1 cellular context compared by ENCODE assay signal in the genomic region with DNA sequence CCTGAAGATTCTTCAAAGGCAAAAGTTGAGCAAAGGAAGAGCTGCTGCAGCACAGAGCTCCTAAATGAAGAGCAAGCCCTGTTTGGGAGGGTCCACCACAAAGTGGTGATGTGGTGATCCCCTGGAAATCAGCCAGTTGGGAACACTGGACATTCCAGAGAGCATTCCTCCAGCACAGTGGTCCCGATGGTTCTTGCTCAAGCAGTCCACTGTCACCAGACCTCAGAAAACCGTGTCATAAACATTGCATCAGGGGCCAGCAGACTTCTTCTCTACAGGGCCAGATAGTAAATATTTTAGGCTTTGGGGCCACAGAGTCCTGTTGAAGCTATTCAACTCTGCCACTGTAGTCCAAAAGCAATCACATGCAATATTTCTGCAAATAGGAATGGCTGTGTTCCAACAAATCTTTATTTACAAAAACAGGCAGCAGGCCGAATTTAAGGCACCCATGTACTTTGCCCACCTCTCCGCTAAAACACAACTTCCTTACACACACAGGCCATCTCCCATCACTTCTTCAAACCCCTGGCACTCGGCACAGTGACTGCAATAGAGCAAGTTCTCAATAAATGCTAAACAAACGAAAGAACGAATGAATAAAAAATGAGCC.
TF ChIP-seq lines count a peak whose summit lies in the region.

No MANE protein-coding gene starts in this region.

TF ChIP-seq in HepG2, 621 proteins besides CTCF, POLR2A, EP300 and RAD21 (continued from another document and continues in another):
- TF ChIP-seq, protein P1, sequence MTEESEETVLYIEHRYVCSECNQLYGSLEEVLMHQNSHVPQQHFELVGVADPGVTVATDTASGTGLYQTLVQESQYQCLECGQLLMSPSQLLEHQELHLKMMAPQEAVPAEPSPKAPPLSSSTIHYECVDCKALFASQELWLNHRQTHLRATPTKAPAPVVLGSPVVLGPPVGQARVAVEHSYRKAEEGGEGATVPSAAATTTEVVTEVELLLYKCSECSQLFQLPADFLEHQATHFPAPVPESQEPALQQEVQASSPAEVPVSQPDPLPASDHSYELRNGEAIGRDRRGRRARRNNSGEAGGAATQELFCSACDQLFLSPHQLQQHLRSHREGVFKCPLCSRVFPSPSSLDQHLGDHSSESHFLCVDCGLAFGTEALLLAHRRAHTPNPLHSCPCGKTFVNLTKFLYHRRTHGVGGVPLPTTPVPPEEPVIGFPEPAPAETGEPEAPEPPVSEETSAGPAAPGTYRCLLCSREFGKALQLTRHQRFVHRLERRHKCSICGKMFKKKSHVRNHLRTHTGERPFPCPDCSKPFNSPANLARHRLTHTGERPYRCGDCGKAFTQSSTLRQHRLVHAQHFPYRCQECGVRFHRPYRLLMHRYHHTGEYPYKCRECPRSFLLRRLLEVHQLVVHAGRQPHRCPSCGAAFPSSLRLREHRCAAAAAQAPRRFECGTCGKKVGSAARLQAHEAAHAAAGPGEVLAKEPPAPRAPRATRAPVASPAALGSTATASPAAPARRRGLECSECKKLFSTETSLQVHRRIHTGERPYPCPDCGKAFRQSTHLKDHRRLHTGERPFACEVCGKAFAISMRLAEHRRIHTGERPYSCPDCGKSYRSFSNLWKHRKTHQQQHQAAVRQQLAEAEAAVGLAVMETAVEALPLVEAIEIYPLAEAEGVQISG (CRISPR knock-in tag; IDR thresholded peaks at IDR 0.05): no peak
- TF ChIP-seq ZNF34 (CRISPR knock-in tag; IDR thresholded peaks at IDR 0.05; ENCODE audit: borderline replicate concordance) (no peak), FOSL2 (CRISPR knock-in tag; IDR thresholded peaks at IDR 0.05) (peak; percentile 20; the same call in 1 of the 2 replicates), REL (CRISPR knock-in tag; conservative IDR thresholded peaks at IDR 0.05) (no peak), XRCC5 (optimal IDR thresholded peaks at IDR 0.05; ENCODE audit: low read length) (no peak), ZNF615 (CRISPR knock-in tag; IDR thresholded peaks at IDR 0.05; ENCODE audit: borderline replicate concordance) (no peak), SOX5 (CRISPR knock-in tag; IDR thresholded peaks at IDR 0.05; ENCODE audit: borderline replicate concordance) (0 out of 2 replicates have a peak, but pooled peaks have one; percentile 17), KDM2A (CRISPR knock-in tag; IDR thresholded peaks at IDR 0.05; ENCODE audit: borderline replicate concordance, low read depth) (0 out of 2 replicates have a peak, but pooled peaks have one; percentile 17), ZNF33A (CRISPR knock-in tag; IDR thresholded peaks at IDR 0.05; ENCODE audit: borderline replicate concordance) (no peak), FOXK1 (CRISPR knock-in tag; IDR thresholded peaks at IDR 0.05; ENCODE audit: borderline replicate concordance, low read depth) (peak; percentile 46; the same call in 1 of the 2 replicates), ZNF746 (CRISPR knock-in tag; IDR thresholded peaks at IDR 0.05) (no peak), ZFX (CRISPR knock-in tag; IDR thresholded peaks at IDR 0.05; ENCODE audit: low read depth) (0 out of 2 replicates have a peak, but pooled peaks have one; percentile 5), TARDBP (CRISPR knock-in tag; IDR thresholded peaks at IDR 0.05) (0 out of 2 replicates have a peak, but pooled peaks have one; percentile 27), ZNF792 (CRISPR knock-in tag; IDR thresholded peaks at IDR 0.05) (no peak), RARG (CRISPR knock-in tag; IDR thresholded peaks at IDR 0.05; ENCODE audit: low read depth) (no peak), CEBPG (CRISPR knock-in tag; IDR thresholded peaks at IDR 0.05) (peak; percentile 77), TMF1 (CRISPR knock-in tag; IDR thresholded peaks at IDR 0.05; ENCODE audit: low read depth) (no peak), NR2C2 (CRISPR knock-in tag; IDR thresholded peaks at IDR 0.05; ENCODE audit: borderline replicate concordance) (0 out of 2 replicates have a peak, but pooled peaks have one; percentile 15), ZNF292 (CRISPR knock-in tag; IDR thresholded peaks at IDR 0.05; ENCODE audit: borderline replicate concordance, low read depth) (0 out of 2 replicates have a peak, but pooled peaks have one; percentile 19), NR1H2 (CRISPR knock-in tag; IDR thresholded peaks at IDR 0.05; ENCODE audit: borderline replicate concordance, low read depth) (no peak), ATM (IDR thresholded peaks at IDR 0.05; ENCODE audit: borderline replicate concordance) (no peak), KDM5B (CRISPR knock-in tag; IDR thresholded peaks at IDR 0.05; ENCODE audit: borderline replicate concordance) (no peak), ZNF644 (CRISPR knock-in tag; IDR thresholded peaks at IDR 0.05; ENCODE audit: low read depth) (peak; percentile 59; the same call in 1 of the 2 replicates), NCOR1 (IDR thresholded peaks at IDR 0.05; ENCODE audit: borderline replicate concordance, low read length) (peak; percentile 44; the same call in 1 of the 2 replicates), SIN3A (IDR thresholded peaks at IDR 0.05; ENCODE audit: borderline replicate concordance, low read depth, low read length) (no peak), ZNF329 (CRISPR knock-in tag; IDR thresholded peaks at IDR 0.05; ENCODE audit: low read depth) (no peak), ISL2 (CRISPR knock-in tag; IDR thresholded peaks at IDR 0.05) (no peak; the same call in 1 of the 2 replicates), ZNF138 (CRISPR knock-in tag; IDR thresholded peaks at IDR 0.05; ENCODE audit: low read depth) (no peak), ZMYM4 (CRISPR knock-in tag; IDR thresholded peaks at IDR 0.05) (0 out of 2 replicates have a peak, but pooled peaks have one; percentile 26), SP4 (CRISPR knock-in tag; IDR thresholded peaks at IDR 0.05) (no peak)
- TF ChIP-seq, protein P2, sequence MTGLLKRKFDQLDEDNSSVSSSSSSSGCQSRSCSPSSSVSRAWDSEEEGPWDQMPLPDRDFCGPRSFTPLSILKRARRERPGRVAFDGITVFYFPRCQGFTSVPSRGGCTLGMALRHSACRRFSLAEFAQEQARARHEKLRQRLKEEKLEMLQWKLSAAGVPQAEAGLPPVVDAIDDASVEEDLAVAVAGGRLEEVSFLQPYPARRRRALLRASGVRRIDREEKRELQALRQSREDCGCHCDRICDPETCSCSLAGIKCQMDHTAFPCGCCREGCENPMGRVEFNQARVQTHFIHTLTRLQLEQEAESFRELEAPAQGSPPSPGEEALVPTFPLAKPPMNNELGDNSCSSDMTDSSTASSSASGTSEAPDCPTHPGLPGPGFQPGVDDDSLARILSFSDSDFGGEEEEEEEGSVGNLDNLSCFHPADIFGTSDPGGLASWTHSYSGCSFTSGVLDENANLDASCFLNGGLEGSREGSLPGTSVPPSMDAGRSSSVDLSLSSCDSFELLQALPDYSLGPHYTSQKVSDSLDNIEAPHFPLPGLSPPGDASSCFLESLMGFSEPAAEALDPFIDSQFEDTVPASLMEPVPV (CRISPR knock-in tag; IDR thresholded peaks at IDR 0.05): no peak
- TF ChIP-seq, protein P3, sequence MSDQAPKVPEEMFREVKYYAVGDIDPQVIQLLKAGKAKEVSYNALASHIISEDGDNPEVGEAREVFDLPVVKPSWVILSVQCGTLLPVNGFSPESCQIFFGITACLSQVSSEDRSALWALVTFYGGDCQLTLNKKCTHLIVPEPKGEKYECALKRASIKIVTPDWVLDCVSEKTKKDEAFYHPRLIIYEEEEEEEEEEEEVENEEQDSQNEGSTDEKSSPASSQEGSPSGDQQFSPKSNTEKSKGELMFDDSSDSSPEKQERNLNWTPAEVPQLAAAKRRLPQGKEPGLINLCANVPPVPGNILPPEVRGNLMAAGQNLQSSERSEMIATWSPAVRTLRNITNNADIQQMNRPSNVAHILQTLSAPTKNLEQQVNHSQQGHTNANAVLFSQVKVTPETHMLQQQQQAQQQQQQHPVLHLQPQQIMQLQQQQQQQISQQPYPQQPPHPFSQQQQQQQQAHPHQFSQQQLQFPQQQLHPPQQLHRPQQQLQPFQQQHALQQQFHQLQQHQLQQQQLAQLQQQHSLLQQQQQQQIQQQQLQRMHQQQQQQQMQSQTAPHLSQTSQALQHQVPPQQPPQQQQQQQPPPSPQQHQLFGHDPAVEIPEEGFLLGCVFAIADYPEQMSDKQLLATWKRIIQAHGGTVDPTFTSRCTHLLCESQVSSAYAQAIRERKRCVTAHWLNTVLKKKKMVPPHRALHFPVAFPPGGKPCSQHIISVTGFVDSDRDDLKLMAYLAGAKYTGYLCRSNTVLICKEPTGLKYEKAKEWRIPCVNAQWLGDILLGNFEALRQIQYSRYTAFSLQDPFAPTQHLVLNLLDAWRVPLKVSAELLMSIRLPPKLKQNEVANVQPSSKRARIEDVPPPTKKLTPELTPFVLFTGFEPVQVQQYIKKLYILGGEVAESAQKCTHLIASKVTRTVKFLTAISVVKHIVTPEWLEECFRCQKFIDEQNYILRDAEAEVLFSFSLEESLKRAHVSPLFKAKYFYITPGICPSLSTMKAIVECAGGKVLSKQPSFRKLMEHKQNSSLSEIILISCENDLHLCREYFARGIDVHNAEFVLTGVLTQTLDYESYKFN (CRISPR knock-in tag; conservative IDR thresholded peaks at IDR 0.05): 0 out of 2 replicates have a peak, but pooled peaks have one; percentile 17
- TF ChIP-seq, protein P4, sequence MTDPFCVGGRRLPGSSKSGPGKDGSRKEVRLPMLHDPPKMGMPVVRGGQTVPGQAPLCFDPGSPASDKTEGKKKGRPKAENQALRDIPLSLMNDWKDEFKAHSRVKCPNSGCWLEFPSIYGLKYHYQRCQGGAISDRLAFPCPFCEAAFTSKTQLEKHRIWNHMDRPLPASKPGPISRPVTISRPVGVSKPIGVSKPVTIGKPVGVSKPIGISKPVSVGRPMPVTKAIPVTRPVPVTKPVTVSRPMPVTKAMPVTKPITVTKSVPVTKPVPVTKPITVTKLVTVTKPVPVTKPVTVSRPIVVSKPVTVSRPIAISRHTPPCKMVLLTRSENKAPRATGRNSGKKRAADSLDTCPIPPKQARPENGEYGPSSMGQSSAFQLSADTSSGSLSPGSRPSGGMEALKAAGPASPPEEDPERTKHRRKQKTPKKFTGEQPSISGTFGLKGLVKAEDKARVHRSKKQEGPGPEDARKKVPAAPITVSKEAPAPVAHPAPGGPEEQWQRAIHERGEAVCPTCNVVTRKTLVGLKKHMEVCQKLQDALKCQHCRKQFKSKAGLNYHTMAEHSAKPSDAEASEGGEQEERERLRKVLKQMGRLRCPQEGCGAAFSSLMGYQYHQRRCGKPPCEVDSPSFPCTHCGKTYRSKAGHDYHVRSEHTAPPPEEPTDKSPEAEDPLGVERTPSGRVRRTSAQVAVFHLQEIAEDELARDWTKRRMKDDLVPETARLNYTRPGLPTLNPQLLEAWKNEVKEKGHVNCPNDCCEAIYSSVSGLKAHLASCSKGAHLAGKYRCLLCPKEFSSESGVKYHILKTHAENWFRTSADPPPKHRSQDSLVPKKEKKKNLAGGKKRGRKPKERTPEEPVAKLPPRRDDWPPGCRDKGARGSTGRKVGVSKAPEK (CRISPR knock-in tag; IDR thresholded peaks at IDR 0.05; ENCODE audit: borderline replicate concordance): no peak
- TF ChIP-seq, protein P5, sequence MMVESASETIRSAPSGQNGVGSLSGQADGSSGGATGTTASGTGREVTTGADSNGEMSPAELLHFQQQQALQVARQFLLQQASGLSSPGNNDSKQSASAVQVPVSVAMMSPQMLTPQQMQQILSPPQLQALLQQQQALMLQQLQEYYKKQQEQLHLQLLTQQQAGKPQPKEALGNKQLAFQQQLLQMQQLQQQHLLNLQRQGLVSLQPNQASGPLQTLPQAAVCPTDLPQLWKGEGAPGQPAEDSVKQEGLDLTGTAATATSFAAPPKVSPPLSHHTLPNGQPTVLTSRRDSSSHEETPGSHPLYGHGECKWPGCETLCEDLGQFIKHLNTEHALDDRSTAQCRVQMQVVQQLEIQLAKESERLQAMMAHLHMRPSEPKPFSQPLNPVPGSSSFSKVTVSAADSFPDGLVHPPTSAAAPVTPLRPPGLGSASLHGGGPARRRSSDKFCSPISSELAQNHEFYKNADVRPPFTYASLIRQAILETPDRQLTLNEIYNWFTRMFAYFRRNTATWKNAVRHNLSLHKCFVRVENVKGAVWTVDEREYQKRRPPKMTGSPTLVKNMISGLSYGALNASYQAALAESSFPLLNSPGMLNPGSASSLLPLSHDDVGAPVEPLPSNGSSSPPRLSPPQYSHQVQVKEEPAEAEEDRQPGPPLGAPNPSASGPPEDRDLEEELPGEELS (CRISPR knock-in tag; IDR thresholded peaks at IDR 0.05): no peak
- TF ChIP-seq, protein P6, sequence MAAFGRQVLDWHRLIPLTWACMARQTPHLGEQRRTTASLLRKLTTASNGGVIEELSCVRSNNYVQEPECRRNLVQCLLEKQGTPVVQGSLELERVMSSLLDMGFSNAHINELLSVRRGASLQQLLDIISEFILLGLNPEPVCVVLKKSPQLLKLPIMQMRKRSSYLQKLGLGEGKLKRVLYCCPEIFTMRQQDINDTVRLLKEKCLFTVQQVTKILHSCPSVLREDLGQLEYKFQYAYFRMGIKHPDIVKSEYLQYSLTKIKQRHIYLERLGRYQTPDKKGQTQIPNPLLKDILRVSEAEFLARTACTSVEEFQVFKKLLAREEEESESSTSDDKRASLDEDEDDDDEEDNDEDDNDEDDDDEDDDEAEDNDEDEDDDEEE (CRISPR knock-in tag; IDR thresholded peaks at IDR 0.05): no peak
- TF ChIP-seq, protein P7, sequence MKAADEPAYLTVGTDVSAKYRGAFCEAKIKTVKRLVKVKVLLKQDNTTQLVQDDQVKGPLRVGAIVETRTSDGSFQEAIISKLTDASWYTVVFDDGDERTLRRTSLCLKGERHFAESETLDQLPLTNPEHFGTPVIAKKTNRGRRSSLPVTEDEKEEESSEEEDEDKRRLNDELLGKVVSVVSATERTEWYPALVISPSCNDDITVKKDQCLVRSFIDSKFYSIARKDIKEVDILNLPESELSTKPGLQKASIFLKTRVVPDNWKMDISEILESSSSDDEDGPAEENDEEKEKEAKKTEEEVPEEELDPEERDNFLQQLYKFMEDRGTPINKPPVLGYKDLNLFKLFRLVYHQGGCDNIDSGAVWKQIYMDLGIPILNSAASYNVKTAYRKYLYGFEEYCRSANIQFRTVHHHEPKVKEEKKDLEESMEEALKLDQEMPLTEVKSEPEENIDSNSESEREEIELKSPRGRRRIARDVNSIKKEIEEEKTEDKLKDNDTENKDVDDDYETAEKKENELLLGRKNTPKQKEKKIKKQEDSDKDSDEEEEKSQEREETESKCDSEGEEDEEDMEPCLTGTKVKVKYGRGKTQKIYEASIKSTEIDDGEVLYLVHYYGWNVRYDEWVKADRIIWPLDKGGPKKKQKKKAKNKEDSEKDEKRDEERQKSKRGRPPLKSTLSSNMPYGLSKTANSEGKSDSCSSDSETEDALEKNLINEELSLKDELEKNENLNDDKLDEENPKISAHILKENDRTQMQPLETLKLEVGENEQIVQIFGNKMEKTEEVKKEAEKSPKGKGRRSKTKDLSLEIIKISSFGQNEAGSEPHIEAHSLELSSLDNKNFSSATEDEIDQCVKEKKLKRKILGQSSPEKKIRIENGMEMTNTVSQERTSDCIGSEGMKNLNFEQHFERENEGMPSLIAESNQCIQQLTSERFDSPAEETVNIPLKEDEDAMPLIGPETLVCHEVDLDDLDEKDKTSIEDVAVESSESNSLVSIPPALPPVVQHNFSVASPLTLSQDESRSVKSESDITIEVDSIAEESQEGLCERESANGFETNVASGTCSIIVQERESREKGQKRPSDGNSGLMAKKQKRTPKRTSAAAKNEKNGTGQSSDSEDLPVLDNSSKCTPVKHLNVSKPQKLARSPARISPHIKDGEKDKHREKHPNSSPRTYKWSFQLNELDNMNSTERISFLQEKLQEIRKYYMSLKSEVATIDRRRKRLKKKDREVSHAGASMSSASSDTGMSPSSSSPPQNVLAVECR (CRISPR knock-in tag; IDR thresholded peaks at IDR 0.05; ENCODE audit: borderline replicate concordance): no peak
